8 cellular contexts compared by ENCODE assay signal in genomic region chr10:96833220-96834001, GRCh38. TPM values are rescaled to one million over a fixed set of nuclear protein-coding genes. Genes with fewer than 3 reads are reported as not detected.
A peak's percentile ranks its signal among the peaks of the same experiment; 100 is the strongest.
DNase-seq lines count a peak whose midpoint lies in the region; ATAC-seq and TF ChIP-seq lines count a peak whose summit lies in the region.

No MANE protein-coding gene starts in this region.

- intact Hi-C loops in activated naive CD4-positive, alpha-beta T cell treated with anti-CD3 and anti-CD28 coated beads for 36 hours (cut with micrococcal nuclease), result loop anchor here (1.0 to 10.0 kb wide), 6 partner anchors 59 to 807 kb away; partner anchors contain the start of genes ARHGAP19, FRAT2 and PI4K2A

- no peak for TF ChIP-seq CTCF in choroid plexus epithelial cell (conservative IDR thresholded peaks at IDR 0.05; ENCODE audit: low read depth, low read length)

- peak; percentile 14 for ATAC-seq in HG03108 (IDR thresholded peaks at IDR 0.05; ENCODE audit: unreplicated experiment)
- ATAC-seq in left lobe of liver, result peak; percentile 4
- no peak for ATAC-seq in stimulated activated memory B cell treated with anti-CD40 and anti-IgM and Interleukin-4, amounts not matched to agents 10 μg/mL and 1 μg/mL and 100 μg/mL, for 72 hours

- H3K4me3 Mint-ChIP-seq in activated naive CD4-positive, alpha-beta T cell treated with anti-CD3 and anti-CD28 coated beads for 36 hours, result peak overlapping the region; percentile 87
- peak overlapping the region; percentile 98 for H3K4me3 Mint-ChIP-seq in stimulated activated memory B cell treated with anti-CD40 and anti-IgM and Interleukin-4, amounts not matched to agents 10 μg/mL and 1 μg/mL and 100 μg/mL, for 72 hours

- H3K27me3 Mint-ChIP-seq in activated naive CD4-positive, alpha-beta T cell treated with anti-CD3 and anti-CD28 coated beads for 36 hours (ENCODE audit: low read depth), result no peaks in the 10 kb centered on the region
- H3K27me3 Mint-ChIP-seq in stimulated activated memory B cell treated with anti-CD40 and anti-IgM and Interleukin-4, amounts not matched to agents 10 μg/mL and 1 μg/mL and 100 μg/mL, for 72 hours, result no peaks in the 10 kb centered on the region

- H3K27ac Mint-ChIP-seq in activated naive CD4-positive, alpha-beta T cell treated with anti-CD3 and anti-CD28 coated beads for 36 hours, result peak overlapping the region; percentile 64
- H3K27ac Mint-ChIP-seq in stimulated activated memory B cell treated with anti-CD40 and anti-IgM and Interleukin-4, amounts not matched to agents 10 μg/mL and 1 μg/mL and 100 μg/mL, for 72 hours, result peak overlapping the region; percentile 97

- H3K4me3 ChIP-seq in choroid plexus epithelial cell (ENCODE audit: low read depth, low read length), result peak overlapping the region; percentile 91

- peaks cover 10% of the 10 kb centered on the region for H3K36me3 Mint-ChIP-seq in activated naive CD4-positive, alpha-beta T cell treated with anti-CD3 and anti-CD28 coated beads for 36 hours (ENCODE audit: low read depth)
- peaks cover 9% of the 10 kb centered on the region for H3K36me3 Mint-ChIP-seq in stimulated activated memory B cell treated with anti-CD40 and anti-IgM and Interleukin-4, amounts not matched to agents 10 μg/mL and 1 μg/mL and 100 μg/mL, for 72 hours

- H3K9me3 Mint-ChIP-seq in activated naive CD4-positive, alpha-beta T cell treated with anti-CD3 and anti-CD28 coated beads for 36 hours, result no peaks in the 10 kb centered on the region
- H3K9me3 Mint-ChIP-seq in stimulated activated memory B cell treated with anti-CD40 and anti-IgM and Interleukin-4, amounts not matched to agents 10 μg/mL and 1 μg/mL and 100 μg/mL, for 72 hours, result no peaks in the 10 kb centered on the region

- peaks cover 51% of the 10 kb centered on the region for H3K4me1 Mint-ChIP-seq in activated naive CD4-positive, alpha-beta T cell treated with anti-CD3 and anti-CD28 coated beads for 36 hours (ENCODE audit: low read depth)
- H3K4me1 Mint-ChIP-seq in stimulated activated memory B cell treated with anti-CD40 and anti-IgM and Interleukin-4, amounts not matched to agents 10 μg/mL and 1 μg/mL and 100 μg/mL, for 72 hours, result peaks cover 68% of the 10 kb centered on the region

- CTCF ChIA-PET in activated naive CD4-positive, alpha-beta T cell treated with anti-CD3 and anti-CD28 coated beads for 36 hours (lab: Charles Lee), result no interaction called here

- peak; percentile 28 for DNase-seq in activated naive CD4-positive, alpha-beta T cell treated with anti-CD3 and anti-CD28 coated beads for 36 hours
- DNase-seq in activated naive CD4-positive, alpha-beta T cell treated with anti-CD3 and anti-CD28 coated beads, Interleukin-2, amount 50 U/mL, for 16 hours, result no peak
- DNase-seq in SK-N-DZ (ENCODE audit: low spot score) (peak; percentile 64), choroid plexus epithelial cell (ENCODE audit: low read depth) (peak; percentile 52), left lobe of liver (ENCODE audit: low spot score) (peak; percentile 49), NCI-H2029 treated with DMSO at 0.1 percent for 48 hours (lab: John Stamatoyannopoulos, UW) (no peak)

RNA-seq across cellular contexts. Expression of gene LCOR, which starts 1.3 kb away (rescaled TPM):
- 10 to 100 TPM; 18.1 to 22.9 TPM for total RNA-seq in activated naive CD4-positive, alpha-beta T cell treated with anti-CD3 and anti-CD28 coated beads for 36 hours
- polyA plus RNA-seq in SK-N-DZ (2014; cell fraction: cytosol; rRNA removed), result 11.8 and 12.3 TPM in 2 replicates
- polyA plus RNA-seq in SK-N-DZ (2014; cell fraction: nucleus; rRNA removed), result 10.3 and 16.0 TPM in 2 replicates
- 9.2 TPM for total RNA-seq in left lobe of liver

Comparison
In these comparisons a context has a peak if more than half of its experiments do, and no peak if none do; other contexts are left out.
1. DNase-seq: peak in activated naive CD4-positive, alpha-beta T cell treated with anti-CD3 and anti-CD28 coated beads for 36 hours (single experiment), SK-N-DZ (single experiment), choroid plexus epithelial cell (single experiment) and left lobe of liver (single experiment); none in activated naive CD4-positive, alpha-beta T cell treated with anti-CD3 and anti-CD28 coated beads, Interleukin-2, amount 50 U/mL, for 16 hours (single experiment) and NCI-H2029 treated with DMSO at 0.1 percent for 48 hours (single experiment).